ENCODE assay signal across 17 cellular contexts in the genomic region with DNA sequence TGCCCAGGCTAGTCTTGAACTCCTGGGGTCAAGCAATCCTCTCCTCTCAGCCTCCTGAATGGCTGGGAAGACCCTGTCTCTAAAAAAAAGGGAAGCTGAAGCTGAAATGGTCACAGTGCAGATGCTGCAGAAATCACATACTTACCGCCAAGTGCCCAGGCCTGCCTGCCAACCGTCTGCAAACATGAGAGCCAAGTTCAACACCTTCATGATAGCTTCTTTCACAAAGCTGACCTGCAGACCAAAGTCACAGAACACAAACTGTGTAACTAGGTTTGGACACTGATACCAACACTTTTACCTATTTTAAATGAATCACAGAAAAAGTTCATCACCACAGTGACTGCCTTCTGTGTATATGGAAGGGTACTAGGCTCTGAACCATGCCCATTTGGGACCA. TPM values are rescaled to one million over a fixed set of nuclear protein-coding genes. Genes with fewer than 3 reads are reported as not detected.
DNase-seq lines count a peak whose midpoint lies in the region; ATAC-seq and TF ChIP-seq lines count a peak whose summit lies in the region.
"Had no signal": no experiment of that assay in that cellular context is flagged by ENCODE, and none has a peak within 500 bp of the region (broad histone marks: within the 10 kb centered on the region; RNA-seq: fewer than 3 reads in every experiment).

No MANE protein-coding gene starts in this region.

- DNase-seq in Right ventricle myocardium inferior (ENCODE audit: missing footprints) (no peak), right atrium auricular region (ENCODE audit: low spot score) (no peak), coronary artery (ENCODE audit: low spot score) (peak; percentile 17), left ventricle myocardium inferior (peak; percentile 35), osteocyte (ENCODE audit: extremely low spot score, unreplicated experiment) (peak; percentile 19), body of pancreas (no peak)
- no peak for DNase-seq in stimulated activated effector memory CD8-positive, alpha-beta T cell treated with anti-CD3 and anti-CD28 coated beads, Interleukin-12 subunit alpha, Interleukin-12 subunit beta, amount 100 ng/mL, for 72 hours (ENCODE audit: low spot score in 2 of 2)
- DNase-seq: 8988T; CD4-positive, alpha-beta memory T cell; DMS153; DMS79; GDM1; GM23248 had no signal

- H3K36me3 Mint-ChIP-seq in osteocyte (ENCODE audit: unreplicated experiment): peaks cover 50% of the 10 kb centered on the region
- peaks cover 93% of the 10 kb centered on the region for H3K36me3 Mint-ChIP-seq in stimulated activated effector memory CD8-positive, alpha-beta T cell treated with anti-CD3 and anti-CD28 coated beads, Interleukin-12 subunit alpha, Interleukin-12 subunit beta, amount 100 ng/mL, for 72 hours

- no peak overlapping the region for H3K4me3 ChIP-seq in right atrium auricular region
- no peak overlapping the region for H3K4me3 ChIP-seq in coronary artery
- H3K4me3 ChIP-seq in left ventricle myocardium inferior: no peak overlapping the region
- no peak overlapping the region for H3K4me3 ChIP-seq in body of pancreas
- H3K4me3 ChIP-seq: BLaER1, GM23248, HAP-1 had no signal

- H3K36me3 ChIP-seq in right atrium auricular region (peaks cover 56% of the 10 kb centered on the region), left ventricle myocardium inferior (peaks cover 84% of the 10 kb centered on the region), body of pancreas (replicated peaks in 1 of 2; ENCODE audit: insufficient read depth in 1 of 2, low read depth in 2 of 2) (peaks cover 0 to 11% of the 10 kb centered on the region in 2 donors)

- no peaks in the 10 kb centered on the region for H3K9me3 ChIP-seq in right atrium auricular region
- no peaks in the 10 kb centered on the region for H3K9me3 ChIP-seq in left ventricle myocardium inferior (replicated peaks)
- no peaks in the 10 kb centered on the region for H3K9me3 ChIP-seq in body of pancreas
- H3K9me3 ChIP-seq: BLaER1, HAP-1 had no signal

- peak; percentile 56 for ATAC-seq in Right ventricle myocardium inferior
- ATAC-seq in stimulated activated effector memory CD8-positive, alpha-beta T cell treated with anti-CD3 and anti-CD28 coated beads, Interleukin-12 subunit alpha, Interleukin-12 subunit beta, amount 100 ng/mL, for 72 hours: no peak
- no peak for ATAC-seq in body of pancreas
- ATAC-seq in HG02759 (IDR thresholded peaks at IDR 0.05; ENCODE audit: unreplicated experiment): no peak

- no peaks in the 10 kb centered on the region for H3K4me1 Mint-ChIP-seq in osteocyte (ENCODE audit: unreplicated experiment)
- H3K4me1 Mint-ChIP-seq in stimulated activated effector memory CD8-positive, alpha-beta T cell treated with anti-CD3 and anti-CD28 coated beads, Interleukin-12 subunit alpha, Interleukin-12 subunit beta, amount 100 ng/mL, for 72 hours: no peaks in the 10 kb centered on the region
- H3K4me1 Mint-ChIP-seq: CD14-positive monocyte; CD4-positive, alpha-beta memory T cell had no signal

- no peaks in the 10 kb centered on the region for H3K4me1 ChIP-seq in right atrium auricular region
- H3K4me1 ChIP-seq in left ventricle myocardium inferior: no peaks in the 10 kb centered on the region
- no peaks in the 10 kb centered on the region for H3K4me1 ChIP-seq in body of pancreas
- H3K4me1 ChIP-seq: BLaER1, HAP-1 had no signal

- TF ChIP-seq POLR2A in body of pancreas (IDR thresholded peaks at IDR 0.05): no peak

- TF ChIP-seq CTCF in right atrium auricular region (IDR thresholded peaks at IDR 0.05): no peak
- no peak for TF ChIP-seq CTCF in coronary artery (IDR thresholded peaks at IDR 0.05)
- no peak for TF ChIP-seq CTCF in left ventricle myocardium inferior (IDR thresholded peaks at IDR 0.05; ENCODE audit: borderline replicate concordance)
- TF ChIP-seq CTCF in osteocyte (IDR thresholded peaks at IDR 0.05): no peak
- no peak for TF ChIP-seq CTCF in body of pancreas (IDR thresholded peaks at IDR 0.05)

- no peak overlapping the region for H3K4me3 Mint-ChIP-seq in osteocyte (ENCODE audit: unreplicated experiment)
- H3K4me3 Mint-ChIP-seq in stimulated activated effector memory CD8-positive, alpha-beta T cell treated with anti-CD3 and anti-CD28 coated beads, Interleukin-12 subunit alpha, Interleukin-12 subunit beta, amount 100 ng/mL, for 72 hours: no peak overlapping the region
- H3K4me3 Mint-ChIP-seq: CD14-positive monocyte; CD4-positive, alpha-beta memory T cell had no signal

- WGBS in body of pancreas, 2 donors: 23 to 48% methylated on average over 2 of the region's 2 CpGs

- H3K27me3 ChIP-seq in right atrium auricular region (no peaks in the 10 kb centered on the region), left ventricle myocardium inferior (ENCODE audit: low read depth) (no peaks in the 10 kb centered on the region), body of pancreas (no peaks in the 10 kb centered on the region)
- H3K27me3 ChIP-seq: BLaER1 had no signal

- no peaks in the 10 kb centered on the region for H3K9me3 Mint-ChIP-seq in osteocyte (ENCODE audit: unreplicated experiment)
- H3K9me3 Mint-ChIP-seq in stimulated activated effector memory CD8-positive, alpha-beta T cell treated with anti-CD3 and anti-CD28 coated beads, Interleukin-12 subunit alpha, Interleukin-12 subunit beta, amount 100 ng/mL, for 72 hours: no peaks in the 10 kb centered on the region
- H3K9me3 Mint-ChIP-seq: CD14-positive monocyte; CD4-positive, alpha-beta memory T cell had no signal

- H3K27ac Mint-ChIP-seq in osteocyte (ENCODE audit: unreplicated experiment): no peak overlapping the region
- no peak overlapping the region for H3K27ac Mint-ChIP-seq in stimulated activated effector memory CD8-positive, alpha-beta T cell treated with anti-CD3 and anti-CD28 coated beads, Interleukin-12 subunit alpha, Interleukin-12 subunit beta, amount 100 ng/mL, for 72 hours
- H3K27ac Mint-ChIP-seq: CD4-positive, alpha-beta memory T cell had no signal

- intact Hi-C loops in Right ventricle myocardium inferior (cut with DNase I): no loop called here
- intact Hi-C loops in left ventricle myocardium inferior (cut with micrococcal nuclease): no loop called here
- intact Hi-C loops in body of pancreas (cut with DNase I): no loop called here

- H3K27me3 Mint-ChIP-seq in osteocyte (ENCODE audit: unreplicated experiment): no peaks in the 10 kb centered on the region
- H3K27me3 Mint-ChIP-seq: CD4-positive, alpha-beta memory T cell had no signal

- H3K27ac ChIP-seq in right atrium auricular region (no peak overlapping the region), coronary artery (no peak overlapping the region), left ventricle myocardium inferior (replicated peaks) (no peak overlapping the region), body of pancreas (no peak overlapping the region)
- H3K27ac ChIP-seq: BLaER1, GM23248 had no signal

RNA-seq across cellular contexts. Expression of a gene that starts 22.8 kb away (rescaled TPM):
- total RNA-seq in Right ventricle myocardium inferior: 32.1 TPM
- total RNA-seq in right atrium auricular region: 10 to 100 TPM; 21.1 to 32.7 TPM
- 24.1 TPM for total RNA-seq in left ventricle myocardium inferior
- total RNA-seq in osteocyte: 118 TPM in 2 replicates
- 10 to 100 TPM; 68.5 to 68.6 TPM for total RNA-seq in body of pancreas

RNA-seq across cellular contexts. Expression of a gene that starts 36.4 kb away (rescaled TPM):
- total RNA-seq in Right ventricle myocardium inferior (11.3 TPM), right atrium auricular region (10 to 100 TPM in 1 of 2 donors, 1 to 10 TPM in 1; 6.8 to 11.6 TPM), left ventricle myocardium inferior (11.3 TPM), osteocyte (19.1 and 21.4 TPM in 2 replicates), body of pancreas (10 to 100 TPM; 12.2 to 12.7 TPM)

Comparison
In these comparisons a context has a peak if more than half of its experiments do, and no peak if none do; other contexts are left out.
1. DNase-seq: peak in coronary artery (single experiment), left ventricle myocardium inferior (single experiment) and osteocyte (single experiment); none in Right ventricle myocardium inferior (single experiment), right atrium auricular region (single experiment), stimulated activated effector memory CD8-positive, alpha-beta T cell treated with anti-CD3 and anti-CD28 coated beads, Interleukin-12 subunit alpha, Interleukin-12 subunit beta, amount 100 ng/mL, for 72 hours (0 of 2) and body of pancreas (0 of 4).